In genomic region chr19:34712606-34713261, GRCh38 we compare ENCODE assay signal across 8 cellular contexts. TPM values are rescaled to one million over a fixed set of nuclear protein-coding genes. Genes with fewer than 3 reads are reported as not detected.
DNase-seq lines count a peak whose midpoint lies in the region; ATAC-seq and TF ChIP-seq lines count a peak whose summit lies in the region.

No MANE protein-coding gene starts in this region.

- CTCF ChIA-PET in BJ (lab: Yijun Ruan, JAX) = interaction anchor here (0.6 to 5.8 kb wide), 12 partner anchors 9 to 236 kb away, joined by 3 to 69 read pairs (median 3); no protein-coding TSS in a partner anchor

- H3K4me3 ChIP-seq in BJ (ENCODE audit: low read depth, low read length) = no peak overlapping the region
- H3K4me3 ChIP-seq in endodermal cell (ENCODE audit: low read length) = peak overlapping the region; percentile 35

- peaks cover 59% of the 10 kb centered on the region for H3K9me3 ChIP-seq in endodermal cell (ENCODE audit: control insufficient read depth, low read length)

- POLR2A ChIA-PET in BJ (lab: Charles Lee) = no interaction called here

- peaks cover 21% of the 10 kb centered on the region for H3K27me3 Mint-ChIP-seq in endodermal cell (ENCODE audit: insufficient read depth)
- H3K27me3 Mint-ChIP-seq in mesothelial cell of epicardium (ENCODE audit: low read depth) = no peaks in the 10 kb centered on the region

- peaks cover 72% of the 10 kb centered on the region for H3K9me3 Mint-ChIP-seq in endodermal cell
- H3K9me3 Mint-ChIP-seq in mesothelial cell of epicardium = peaks cover 80% of the 10 kb centered on the region

- no peaks in the 10 kb centered on the region for H3K36me3 ChIP-seq in BJ (ENCODE audit: control insufficient read depth, insufficient read depth, low read length)
- H3K36me3 ChIP-seq in endodermal cell (ENCODE audit: control insufficient read depth, insufficient read depth, low read length) = no peaks in the 10 kb centered on the region

- H3K4me1 Mint-ChIP-seq in endodermal cell (no peaks in the 10 kb centered on the region), mesothelial cell of epicardium (no peaks in the 10 kb centered on the region)

- H3K27ac Mint-ChIP-seq in endodermal cell (no peak overlapping the region), mesothelial cell of epicardium (no peak overlapping the region)

- no peak overlapping the region for H3K4me3 Mint-ChIP-seq in endodermal cell
- H3K4me3 Mint-ChIP-seq in mesothelial cell of epicardium = no peak overlapping the region

- H3K36me3 Mint-ChIP-seq in endodermal cell (ENCODE audit: low read depth) = peaks cover 9% of the 10 kb centered on the region
- peaks cover 10% of the 10 kb centered on the region for H3K36me3 Mint-ChIP-seq in mesothelial cell of epicardium

- H3K27me3 ChIP-seq in BJ (ENCODE audit: control insufficient read depth, insufficient read depth, low read length) (no peaks in the 10 kb centered on the region), endodermal cell (ENCODE audit: control insufficient read depth, insufficient read depth, low read length, poor library complexity, severe bottlenecking) (peaks cover 5% of the 10 kb centered on the region)

- peak; percentile 50 for TF ChIP-seq CTCF in BJ (IDR thresholded peaks at IDR 0.05; ENCODE audit: insufficient read depth, low read depth, low read length)
- TF ChIP-seq CTCF in endodermal cell (conservative IDR thresholded peaks at IDR 0.05) = peak; percentile 84
- peak; percentile 78 for TF ChIP-seq CTCF in mesothelial cell of epicardium (IDR thresholded peaks at IDR 0.05; ENCODE audit: unreplicated experiment)

- ATAC-seq in activated CD4-positive, CD25-positive, alpha-beta regulatory T cell treated with anti-CD3 and anti-CD28 coated beads, Interleukin-2, amount 50 U/mL, for 24 hours = peak; percentile 43 to 51
- peak; percentile 57 for ATAC-seq in stimulated activated naive CD8-positive, alpha-beta T cell treated with anti-CD3 and anti-CD28 coated beads, Interleukin-15, Interleukin-2, amounts not matched to agents 100 U/mL and 50 U/mL, for 24 hours
- no peak for ATAC-seq in HG02973 (IDR thresholded peaks at IDR 0.05; ENCODE audit: unreplicated experiment)

- 26 to 28% methylated on average over 7 to 9 of the region's 9 CpGs for WGBS in endodermal cell (ENCODE audit: insufficient coverage in 1 of 2, insufficient read length in 1 of 2), 2 experiments

- peak; percentile 10 for DNase-seq in BJ (ENCODE audit: low read depth)
- DNase-seq in HCEC 1CT = peak; percentile 66
- peak; percentile 65 to 86 for DNase-seq in NCI-H446 (lab: John Stamatoyannopoulos, UW)
- DNase-seq in endodermal cell = peak; percentile 79
- no peak for DNase-seq in mesothelial cell of epicardium (ENCODE audit: low spot score in 2 of 2, unreplicated experiment in 2 of 2)
- peak; percentile 44 for DNase-seq in stimulated activated naive CD8-positive, alpha-beta T cell treated with anti-CD3 and anti-CD28 coated beads, Interleukin-15, Interleukin-2, amounts not matched to agents 100 U/mL and 50 U/mL, for 24 hours

- H3K27ac ChIP-seq in endodermal cell (ENCODE audit: low read depth, low read length) = no peak overlapping the region

- no peak overlapping the region for H3K9ac ChIP-seq in endodermal cell (ENCODE audit: extremely low read depth, low read length, poor library complexity, severe bottlenecking)

- no peaks in the 10 kb centered on the region for H3K4me1 ChIP-seq in endodermal cell (ENCODE audit: control insufficient read depth, insufficient read depth, low read length)

RNA-seq across cellular contexts. Expression of gene ZNF181, which starts 21.3 kb away (rescaled TPM):
- 3.2 and 5.5 TPM in 2 replicates for polyA plus RNA-seq in BJ (2011; rRNA removed)
- polyA minus RNA-seq in BJ (2011; rRNA and poly(A)+ RNA removed) = 2.8 and 3.5 TPM in 2 replicates
- total RNA-seq in endodermal cell = 1 to 10 TPM; 8.1 to 8.7 TPM
- polyA plus RNA-seq in endodermal cell (2013, experiment 1 of 2) = 17.9 TPM
- polyA plus RNA-seq in endodermal cell (2013, experiment 2 of 2) = 16.3 TPM
- 7.3 to 7.5 TPM (median 7.3 TPM) in 3 replicates for total RNA-seq in mesothelial cell of epicardium

RNA-seq across cellular contexts. Expression of gene ZNF302, which starts 35.3 kb away (rescaled TPM):
- 11.0 and 20.9 TPM in 2 replicates for polyA plus RNA-seq in BJ (2011; rRNA removed)
- 6.4 and 8.5 TPM in 2 replicates for polyA minus RNA-seq in BJ (2011; rRNA and poly(A)+ RNA removed)
- total RNA-seq in endodermal cell (10 to 100 TPM; 24.1 to 27.4 TPM), mesothelial cell of epicardium (41.0 to 43.8 TPM (median 43.1 TPM) in 3 replicates)
- 32.4 TPM for polyA plus RNA-seq in endodermal cell (2013, experiment 1 of 2)
- polyA plus RNA-seq in endodermal cell (2013, experiment 2 of 2) = 26.9 TPM

RNA-seq across cellular contexts. Expression of gene SCGB2B2, which starts 35.8 kb away (rescaled TPM):
- polyA plus RNA-seq in BJ (2011; rRNA removed) = not detected in 2 replicates
- 0.14 and 0.21 TPM in 2 replicates for polyA minus RNA-seq in BJ (2011; rRNA and poly(A)+ RNA removed)
- total RNA-seq in endodermal cell (under 1 TPM in 1 of 2 donors, not detected in 1; 0.75 TPM), mesothelial cell of epicardium (1.0 to 1.3 TPM (median 1.1 TPM) in 3 replicates)
- polyA plus RNA-seq in endodermal cell (2013, experiment 1 of 2) = not detected
- 0.33 TPM for polyA plus RNA-seq in endodermal cell (2013, experiment 2 of 2)

Comparison
In these comparisons a context has a peak if more than half of its experiments do, and no peak if none do; other contexts are left out.
1. DNase-seq: peak in BJ (single experiment), HCEC 1CT (single experiment), NCI-H446 (2 of 2), endodermal cell (single experiment) and stimulated activated naive CD8-positive, alpha-beta T cell treated with anti-CD3 and anti-CD28 coated beads, Interleukin-15, Interleukin-2, amounts not matched to agents 100 U/mL and 50 U/mL, for 24 hours (single experiment); none in mesothelial cell of epicardium (0 of 2).
2. Peak in every context shown above with its lines, with median percentiles within 50 percentile points of each other: CTCF ChIP-seq.